In genomic region chr12:122406701-122407154, GRCh38 we compare ENCODE assay signal across 11 cellular contexts. TPM values are rescaled to one million over a fixed set of nuclear protein-coding genes. Genes with fewer than 3 reads are reported as not detected.
DNase-seq lines count a peak whose midpoint lies in the region; ATAC-seq and TF ChIP-seq lines count a peak whose summit lies in the region.
"Had no signal": no experiment of that assay in that cellular context is flagged by ENCODE, and none has a peak within 500 bp of the region (broad histone marks: within the 10 kb centered on the region; RNA-seq: fewer than 3 reads in every experiment).

No MANE protein-coding gene starts in this region.

- no peaks in the 10 kb centered on the region for H3K27me3 ChIP-seq in right lobe of liver

- H3K4me1 ChIP-seq in right lobe of liver = peaks cover 0 to 60% (median 13%) of the 10 kb centered on the region in 4 donors

- H3K9me3 ChIP-seq in right lobe of liver = no peaks in the 10 kb centered on the region

- H3K27me3 Mint-ChIP-seq in T-helper 2 cell treated with Interferon-gamma antibody and Interleukin-4, amounts not matched to agents 5 μg/mL and 100 μg/mL, for 36 hours (ENCODE audit: low read depth) = no peaks in the 10 kb centered on the region

- TF ChIP-seq POLR2A in right lobe of liver (IDR thresholded peaks at IDR 0.05) = no peak

- H3K36me3 Mint-ChIP-seq in T-helper 2 cell treated with Interferon-gamma antibody and Interleukin-4, amounts not matched to agents 5 μg/mL and 100 μg/mL, for 36 hours (ENCODE audit: low read depth) = peaks cover 17% of the 10 kb centered on the region

- DNase-seq in GM03348 (ENCODE audit: low spot score) (peak; percentile 73), right lobe of liver (no peak), NCI-H446 treated with DMSO at 0.1 percent for 48 hours (lab: John Stamatoyannopoulos, UW) (no peak)
- DNase-seq in T-helper 2 cell treated with Interferon-gamma antibody and Interleukin-4, amounts not matched to agents 5 μg/mL and 100 μg/mL, for 36 hours (ENCODE audit: low spot score) = no peak
- DNase-seq: DND-41; SIG-M5; stimulated activated CD4-positive, alpha-beta T cell treated with anti-CD3 and anti-CD28 coated beads, Interleukin-1b, Interleukin-23, amount 100 ng/mL, for 48 hours had no signal

- WGBS in right lobe of liver (ENCODE audit: insufficient coverage, low coverage, low lambda C conversion rate, missing lambda C conversion rate) = 24% methylated on average over 3 of the region's 3 CpGs

- ATAC-seq in right lobe of liver = peak; percentile 72 to 80 (median 76)
- ATAC-seq in GM18907 (IDR thresholded peaks at IDR 0.05; ENCODE audit: unreplicated experiment) = no peak
- no peak for ATAC-seq in GM19351 (IDR thresholded peaks at IDR 0.05; ENCODE audit: unreplicated experiment)

- H3K4me3 Mint-ChIP-seq in T-helper 2 cell treated with Interferon-gamma antibody and Interleukin-4, amounts not matched to agents 5 μg/mL and 100 μg/mL, for 36 hours = no peak overlapping the region

- no peak overlapping the region for H3K27ac Mint-ChIP-seq in T-helper 2 cell treated with Interferon-gamma antibody and Interleukin-4, amounts not matched to agents 5 μg/mL and 100 μg/mL, for 36 hours

- H3K9me3 Mint-ChIP-seq in T-helper 2 cell treated with Interferon-gamma antibody and Interleukin-4, amounts not matched to agents 5 μg/mL and 100 μg/mL, for 36 hours = no peaks in the 10 kb centered on the region

- H3K36me3 ChIP-seq in right lobe of liver = no peaks in the 10 kb centered on the region

- intact Hi-C loops in right lobe of liver (cut with DNase I) = no loop called here

- peaks cover 20% of the 10 kb centered on the region for H3K4me1 Mint-ChIP-seq in T-helper 2 cell treated with Interferon-gamma antibody and Interleukin-4, amounts not matched to agents 5 μg/mL and 100 μg/mL, for 36 hours (ENCODE audit: low read depth)

- TF ChIP-seq CTCF in 22Rv1 (IDR thresholded peaks at IDR 0.05) (no peak), right lobe of liver (IDR thresholded peaks at IDR 0.05) (no peak)

- H3K4me3 ChIP-seq in right lobe of liver = no peak overlapping the region

- H3K27ac ChIP-seq in 22Rv1 (peak overlapping the region; percentile 46), angular gyrus (ENCODE audit: low read depth, low read length) (peak overlapping the region; percentile 13), right lobe of liver (peak overlapping the region in 2 of 3 donors; percentile 68 to 76)

RNA-seq across cellular contexts. Expression of gene CLIP1, which starts 15.7 kb away (rescaled TPM):
- 10 to 100 TPM; 35.4 to 63.4 (median 43.1) TPM for total RNA-seq in right lobe of liver

Comparison
In these comparisons a context has a peak if more than half of its experiments do, and no peak if none do; other contexts are left out.
1. H3K27ac ChIP-seq: peak in every context shown above with its lines; median percentile 72 in right lobe of liver; 46 in 22Rv1; 13 in angular gyrus.
2. ATAC-seq: peak in right lobe of liver (4 of 4); none in GM18907 (single experiment) and GM19351 (single experiment).